In the genomic region with DNA sequence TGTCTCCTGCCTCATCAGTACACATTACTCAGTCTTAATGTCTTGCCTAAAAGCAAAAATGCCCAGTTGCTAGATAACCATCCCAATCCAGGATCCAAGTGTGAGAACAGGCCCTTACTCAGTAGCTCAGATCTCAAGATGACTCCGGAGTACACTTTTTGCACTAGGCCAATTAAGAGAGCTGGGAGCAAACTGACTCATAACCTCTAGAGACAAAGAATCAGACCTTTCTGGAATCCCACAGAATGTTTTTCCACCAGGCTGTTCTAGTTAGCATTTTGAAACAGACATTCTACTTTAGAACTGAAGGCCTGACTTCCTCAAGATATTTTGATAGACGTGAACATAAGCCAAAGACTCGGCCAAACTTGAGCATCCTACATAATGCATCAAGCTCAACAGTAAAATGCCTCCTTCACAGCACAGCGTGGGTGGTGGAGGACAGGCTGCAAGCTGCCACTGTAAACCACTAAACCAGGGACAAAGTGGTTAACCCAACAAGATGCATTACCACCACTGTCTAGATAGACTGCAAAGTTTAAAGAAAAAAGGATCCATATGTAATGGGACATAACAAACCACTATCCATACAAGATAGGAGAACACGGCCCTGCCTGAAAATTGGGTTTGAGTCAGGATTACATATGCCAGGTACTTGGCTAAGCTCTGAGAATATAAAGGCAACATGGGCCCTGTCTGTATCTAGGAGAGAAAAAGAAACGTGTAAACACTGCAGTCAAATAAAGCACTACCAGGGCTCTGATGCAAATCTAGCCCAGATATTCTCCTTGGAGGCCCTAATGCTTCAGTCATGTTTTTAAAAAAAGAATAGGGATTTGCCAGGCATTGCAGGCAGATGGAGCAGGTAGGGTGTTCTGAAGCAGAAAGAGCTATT, we compare ENCODE assay signal across 9 cellular contexts.
A peak's percentile ranks its signal among the peaks of the same experiment; 100 is the strongest.
DNase-seq lines count a peak whose midpoint lies in the region; ATAC-seq and TF ChIP-seq lines count a peak whose summit lies in the region.
"Had no signal": no experiment of that assay in that cellular context is flagged by ENCODE, and none has a peak within 500 bp of the region (broad histone marks: within the 10 kb centered on the region; RNA-seq: fewer than 3 reads in every experiment).

No MANE protein-coding gene starts in this region.

- intact Hi-C loops in tibial artery (cut with DNase I; ENCODE audit: low total_unique reads) = no loop called here

- peak overlapping the region; percentile 71 for H3K27ac ChIP-seq in angular gyrus (ENCODE audit: low read depth, low read length)
- peak overlapping the region; percentile 48 for H3K27ac ChIP-seq in layer of hippocampus (ENCODE audit: low read depth, low read length)
- H3K27ac ChIP-seq in tibial artery = peak overlapping the region; percentile 95

- ATAC-seq in GM18870 (IDR thresholded peaks at IDR 0.05; ENCODE audit: unreplicated experiment) = no peak

- TF ChIP-seq CTCF in tibial artery (IDR thresholded peaks at IDR 0.05) = no peak

- H3K27me3 ChIP-seq in layer of hippocampus (ENCODE audit: control insufficient read depth, insufficient read depth, low read length) (no peaks in the 10 kb centered on the region), tibial artery (no peaks in the 10 kb centered on the region)

- peaks cover 66 to 85% (median 85%) of the 10 kb centered on the region in 3 donors for H3K36me3 ChIP-seq in tibial artery

- H3K9me3 ChIP-seq in tibial artery = no peaks in the 10 kb centered on the region

- no peak overlapping the region for H3K4me3 ChIP-seq in tibial artery

- peaks cover 0 to 100% (median 92%) of the 10 kb centered on the region in 4 donors for H3K4me1 ChIP-seq in tibial artery

- peak; percentile 52 for DNase-seq in activated naive CD4-positive, alpha-beta T cell treated with Interleukin-2 at 50 U/mL for 16 hours
- DNase-seq in activated naive CD4-positive, alpha-beta T cell (lab: John Stamatoyannopoulos, UW) = no peak
- DNase-seq in tibial artery = no peak
- no peak for DNase-seq in midbrain (lab: John Stamatoyannopoulos, UW)
- no peak for DNase-seq in DMS114 treated with DMSO at 0.1 percent for 48 hours (lab: John Stamatoyannopoulos, UW; ENCODE audit: unreplicated experiment)
- DNase-seq: left cardiac atrium had no signal
